In the genomic region with DNA sequence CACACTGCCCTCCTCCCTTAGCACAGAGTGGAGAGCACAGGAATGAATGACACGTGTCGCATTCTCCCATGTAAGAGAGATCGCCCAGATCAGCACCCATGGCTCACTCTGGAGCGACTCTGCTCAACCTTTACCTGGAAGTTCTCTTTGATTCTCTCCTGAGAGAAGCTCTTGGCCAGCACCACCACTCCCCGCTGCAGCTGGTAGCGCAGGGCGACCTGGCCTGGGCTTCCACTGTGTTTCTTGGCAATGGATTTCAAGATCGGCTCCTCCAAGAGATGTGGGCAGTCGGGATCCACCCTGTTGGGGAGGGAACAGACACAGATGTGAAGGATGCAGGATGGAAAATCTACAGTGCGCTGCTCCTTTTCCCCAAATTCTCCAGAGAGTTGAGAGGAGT, we compare ENCODE assay signal across 33 cellular contexts. TPM values are rescaled to one million over a fixed set of nuclear protein-coding genes. Genes with fewer than 3 reads are reported as not detected.
"Had no signal": no experiment of that assay in that cellular context is flagged by ENCODE, and none has a peak within 500 bp of the region (broad histone marks: within the 10 kb centered on the region; RNA-seq: fewer than 3 reads in every experiment).

No MANE protein-coding gene starts in this region.

- H3K27me3 Mint-ChIP-seq: stimulated activated memory B cell treated with anti-CD40 and anti-IgM and Interleukin-4, amounts not matched to agents 10 μg/mL and 1 μg/mL and 100 μg/mL, for 72 hours; stimulated activated naive CD8-positive, alpha-beta T cell treated with anti-CD3 and anti-CD28 coated beads, Interleukin-15, amount 100 ng/mL, for 72 hours; stimulated activated naive CD8-positive, alpha-beta T cell treated with anti-CD3 and anti-CD28 coated beads, Interleukin-15, Interleukin-2, amounts not matched to agents 100 ng/mL and 50 ng/mL, for 24 hours; type B pancreatic cell had no signal

- FAIRE-seq: urothelium cell line had no signal

- H3K36me3 Mint-ChIP-seq: stimulated activated effector memory CD8-positive, alpha-beta T cell treated with anti-CD3 and anti-CD28 coated beads, Interleukin-12 subunit alpha, Interleukin-12 subunit beta, amount 100 ng/mL, for 72 hours; stimulated activated memory B cell treated with anti-CD40 and anti-IgM and Interleukin-4, amounts not matched to agents 10 μg/mL and 1 μg/mL and 100 μg/mL, for 72 hours; stimulated activated naive B cell treated with anti-CD40 and anti-IgM and Interleukin-4, amounts not matched to agents 10 μg/mL and 1 μg/mL and 100 μg/mL, for 72 hours; type B pancreatic cell had no signal

- ATAC-seq: stimulated activated effector memory CD8-positive, alpha-beta T cell treated with anti-CD3 and anti-CD28 coated beads, Interleukin-12 subunit alpha, Interleukin-12 subunit beta, amount 100 ng/mL, for 72 hours; stimulated activated memory B cell treated with anti-CD40 and anti-IgM and Interleukin-4, amounts not matched to agents 10 μg/mL and 1 μg/mL and 100 μg/mL, for 72 hours; stimulated activated naive B cell treated with anti-CD40 and anti-IgM and Interleukin-4, amounts not matched to agents 10 μg/mL and 1 μg/mL and 100 μg/mL, for 72 hours; stimulated activated naive CD8-positive, alpha-beta T cell treated with anti-CD3 and anti-CD28 coated beads, Interleukin-15, amount 100 ng/mL, for 72 hours; stimulated activated naive CD8-positive, alpha-beta T cell treated with anti-CD3 and anti-CD28 coated beads, Interleukin-15, Interleukin-2, amounts not matched to agents 100 U/mL and 50 U/mL, for 24 hours; upper lobe of right lung had no signal

- H3K4me1 ChIP-seq: stomach, suprapubic skin, testis, thyroid gland, tibial artery, tibial nerve, transverse colon, upper lobe of left lung, upper lobe of right lung, uterus, vagina had no signal

- H3K4me3 Mint-ChIP-seq: stimulated activated effector memory CD8-positive, alpha-beta T cell treated with anti-CD3 and anti-CD28 coated beads, Interleukin-12 subunit alpha, Interleukin-12 subunit beta, amount 100 ng/mL, for 72 hours; stimulated activated memory B cell treated with anti-CD40 and anti-IgM and Interleukin-4, amounts not matched to agents 10 μg/mL and 1 μg/mL and 100 μg/mL, for 72 hours; stimulated activated naive B cell treated with anti-CD40 and anti-IgM and Interleukin-4, amounts not matched to agents 10 μg/mL and 1 μg/mL and 100 μg/mL, for 72 hours; stimulated activated naive CD8-positive, alpha-beta T cell treated with anti-CD3 and anti-CD28 coated beads, Interleukin-15, amount 100 ng/mL, for 72 hours; stimulated activated naive CD8-positive, alpha-beta T cell treated with anti-CD3 and anti-CD28 coated beads, Interleukin-15, Interleukin-2, amounts not matched to agents 100 ng/mL and 50 ng/mL, for 24 hours; type B pancreatic cell had no signal

- H3K36me3 ChIP-seq: stomach, suprapubic skin, thoracic aorta, thyroid gland, tibial artery, tibial nerve, transverse colon, upper lobe of left lung, upper lobe of right lung, uterus, vagina had no signal

- H3K27ac Mint-ChIP-seq: stimulated activated effector memory CD8-positive, alpha-beta T cell treated with anti-CD3 and anti-CD28 coated beads, Interleukin-12 subunit alpha, Interleukin-12 subunit beta, amount 100 ng/mL, for 72 hours; stimulated activated memory B cell treated with anti-CD40 and anti-IgM and Interleukin-4, amounts not matched to agents 10 μg/mL and 1 μg/mL and 100 μg/mL, for 72 hours; stimulated activated naive B cell treated with anti-CD40 and anti-IgM and Interleukin-4, amounts not matched to agents 10 μg/mL and 1 μg/mL and 100 μg/mL, for 72 hours; stimulated activated naive CD8-positive, alpha-beta T cell treated with anti-CD3 and anti-CD28 coated beads, Interleukin-15, amount 100 ng/mL, for 72 hours; stimulated activated naive CD8-positive, alpha-beta T cell treated with anti-CD3 and anti-CD28 coated beads, Interleukin-15, Interleukin-2, amounts not matched to agents 100 ng/mL and 50 ng/mL, for 24 hours; type B pancreatic cell had no signal

- H3K9me3 ChIP-seq: suprapubic skin, testis, thoracic aorta, thyroid gland, uterus, vagina had no signal

- H3K4me3 ChIP-seq: stomach, suprapubic skin, testis, thoracic aorta, thyroid gland, tibial artery, tibial nerve, transverse colon, upper lobe of left lung, upper lobe of right lung, uterus, vagina had no signal

- DNase-seq: stimulated activated CD4-positive, alpha-beta T cell treated with anti-CD3 and anti-CD28 coated beads, Interleukin-2, amount 100 ng/mL, for 48 hours; stimulated activated CD4-positive, alpha-beta T cell treated with anti-CD3 and anti-CD28 coated beads, Interleukin-4, amount 100 ng/mL, for 1 hour; stimulated activated CD4-positive, alpha-beta T cell treated with anti-CD3 and anti-CD28 coated beads, Interleukin-4, amount 100 ng/mL, for 24 hours; stimulated activated CD4-positive, alpha-beta T cell treated with anti-CD3 and anti-CD28 coated beads, Interleukin-4, amount 100 ng/mL, for 4 hours; stimulated activated CD8-positive, alpha-beta memory T cell treated with anti-CD3 and anti-CD28 coated beads, Interleukin-4, amount 100 ng/mL, for 48 hours; stimulated activated naive B cell treated with anti-CD40 and anti-IgM and Interleukin-4, amounts not matched to agents 10 μg/mL and 1 μg/mL and 100 μg/mL, for 72 hours; stimulated activated naive CD4-positive, alpha-beta T cell; stimulated activated naive CD4-positive, alpha-beta T cell treated with Interleukin-2 at 50 U/mL for 16 hours; stimulated activated naive CD8-positive, alpha-beta T cell treated with anti-CD3 and anti-CD28 coated beads, Interleukin-15, amount 100 ng/mL, for 72 hours; stimulated activated naive CD8-positive, alpha-beta T cell treated with anti-CD3 and anti-CD28 coated beads, Interleukin-15, Interleukin-2, amounts not matched to agents 100 U/mL and 50 U/mL, for 24 hours; stomach; substantia nigra; testis; thyroid gland; tibial artery; transverse colon; trophoblast cell; upper lobe of right lung; uterus had no signal

- H3K4me1 Mint-ChIP-seq: stimulated activated effector memory CD8-positive, alpha-beta T cell treated with anti-CD3 and anti-CD28 coated beads, Interleukin-12 subunit alpha, Interleukin-12 subunit beta, amount 100 ng/mL, for 72 hours; stimulated activated memory B cell treated with anti-CD40 and anti-IgM and Interleukin-4, amounts not matched to agents 10 μg/mL and 1 μg/mL and 100 μg/mL, for 72 hours; stimulated activated naive B cell treated with anti-CD40 and anti-IgM and Interleukin-4, amounts not matched to agents 10 μg/mL and 1 μg/mL and 100 μg/mL, for 72 hours; stimulated activated naive CD8-positive, alpha-beta T cell treated with anti-CD3 and anti-CD28 coated beads, Interleukin-15, amount 100 ng/mL, for 72 hours had no signal

- H3K27ac ChIP-seq: stomach, suprapubic skin, testis, thoracic aorta, thyroid gland, tibial artery, tibial nerve, transverse colon, upper lobe of left lung, upper lobe of right lung, uterus, vagina had no signal

- H3K27me3 ChIP-seq: stomach, suprapubic skin, testis, thyroid gland, tibial artery, tibial nerve, transverse colon, upper lobe of left lung, upper lobe of right lung, uterus, vagina had no signal

RNA-seq across cellular contexts. Expression of gene AKR1C8, which starts 27.4 kb away (rescaled TPM):
- total RNA-seq: stomach, suprapubic skin, temporal lobe, thoracic aorta, thyroid gland, tibial nerve, ureter, urinary bladder, uterus, vagina had no signal
- polyA plus RNA-seq: stomach, urinary bladder had no signal

RNA-seq across cellular contexts. Expression of gene AKR1C4, which starts 39.1 kb away (rescaled TPM):
- total RNA-seq: stomach, subcutaneous adipose tissue, temporal lobe, thoracic aorta, thyroid gland, tibial nerve, transverse colon, upper lobe of left lung, upper lobe of right lung, ureter, urinary bladder, uterus, vagina had no signal
- polyA plus RNA-seq: stomach had no signal
